ENCODE assay signal across 19 cellular contexts in genomic region chr19:16436780-16437179, GRCh38. TPM values are rescaled to one million over a fixed set of nuclear protein-coding genes. Genes with fewer than 3 reads are reported as not detected.
DNase-seq lines count a peak whose midpoint lies in the region; ATAC-seq and TF ChIP-seq lines count a peak whose summit lies in the region.
"Had no signal": no experiment of that assay in that cellular context is flagged by ENCODE, and none has a peak within 500 bp of the region (broad histone marks: within the 10 kb centered on the region; RNA-seq: fewer than 3 reads in every experiment).

No MANE protein-coding gene starts in this region.

- DNase-seq in activated T-helper 1 cell treated with anti-CD3 and anti-CD28 coated beads, Interleukin-12 subunit alpha, Interleukin-12 subunit beta, Interleukin-2, Interleukin-4 antibody, amounts not matched to agents 30 ng/mL and 10 ng/mL and 1 ng/mL, durations not matched to agents 14 hours and 24 hours and 36 hours (ENCODE audit: low spot score), result no peak
- no peak for DNase-seq in stomach
- no peak for DNase-seq in NOMO-1 treated with DMSO at 0.1 percent for 48 hours (lab: John Stamatoyannopoulos, UW; ENCODE audit: unreplicated experiment)
- DNase-seq in effector memory CD4-positive, alpha-beta T cell, result no peak
- no peak for DNase-seq in NCI-H146 (lab: John Stamatoyannopoulos, UW)
- DNase-seq: activated CD4-positive, CD25-positive, alpha-beta regulatory T cell treated with anti-CD3 and anti-CD28 coated beads, Interleukin-2, amount 50 U/mL, for 72 hours; activated T-cell treated with anti-CD3 and anti-CD28 coated beads, Interleukin-2, amount 50 U/mL, for 48 hours; CD8-positive, alpha-beta memory T cell; NCI-H2171; ovary; stimulated activated CD4-positive, alpha-beta T cell treated with anti-CD3 and anti-CD28 coated beads, Interleukin-1b, Interleukin-23, amount 100 ng/mL, for 48 hours had no signal

- no peaks in the 10 kb centered on the region for H3K36me3 ChIP-seq in KMS-11 (ENCODE audit: insufficient read depth)
- peaks cover 40 to 100% (median 96%) of the 10 kb centered on the region in 4 donors for H3K36me3 ChIP-seq in stomach
- peaks cover 32% of the 10 kb centered on the region for H3K36me3 ChIP-seq in effector memory CD4-positive, alpha-beta T cell (ENCODE audit: control insufficient read depth, insufficient read depth, low read length)
- H3K36me3 ChIP-seq: breast epithelium, ovary had no signal

- H3K9me3 Mint-ChIP-seq in activated T-helper 1 cell treated with anti-CD3 and anti-CD28 coated beads, Interleukin-12 subunit alpha, Interleukin-12 subunit beta, Interleukin-2, Interleukin-4 antibody, amounts not matched to agents 30 ng/mL and 10 ng/mL and 1 ng/mL, durations not matched to agents 14 hours and 24 hours and 36 hours, result no peaks in the 10 kb centered on the region
- H3K9me3 Mint-ChIP-seq: CD8-positive, alpha-beta memory T cell; GM23338 had no signal

- TF ChIP-seq EP300 in stomach (IDR thresholded peaks at IDR 0.05), result no peak

- no peak for TF ChIP-seq POLR2A in stomach (IDR thresholded peaks at IDR 0.05)

- 76 to 82% (median 79%) methylated on average over 5 of the region's 5 CpGs for WGBS in stomach, 5 donors

- H3K4me1 ChIP-seq in KMS-11 (ENCODE audit: low read depth, poor library complexity, severe bottlenecking) (peaks cover 78% of the 10 kb centered on the region), stomach (peaks cover 0 to 43% (median 22%) of the 10 kb centered on the region in 4 donors)
- no peaks in the 10 kb centered on the region for H3K4me1 ChIP-seq in effector memory CD4-positive, alpha-beta T cell (ENCODE audit: control insufficient read depth, insufficient read depth, low read length, poor library complexity, severe bottlenecking)
- H3K4me1 ChIP-seq: breast epithelium had no signal

- peak overlapping the region; percentile 14 for H3K27ac Mint-ChIP-seq in activated T-helper 1 cell treated with anti-CD3 and anti-CD28 coated beads, Interleukin-12 subunit alpha, Interleukin-12 subunit beta, Interleukin-2, Interleukin-4 antibody, amounts not matched to agents 30 ng/mL and 10 ng/mL and 1 ng/mL, durations not matched to agents 14 hours and 24 hours and 36 hours
- H3K27ac Mint-ChIP-seq: GM23338 had no signal

- TF ChIP-seq CTCF in KMS-11 (conservative IDR thresholded peaks at IDR 0.05; ENCODE audit: low read depth, low read length) (no peak), stomach (IDR thresholded peaks at IDR 0.05) (no peak)

- H3K4me3 Mint-ChIP-seq in activated T-helper 1 cell treated with anti-CD3 and anti-CD28 coated beads, Interleukin-12 subunit alpha, Interleukin-12 subunit beta, Interleukin-2, Interleukin-4 antibody, amounts not matched to agents 30 ng/mL and 10 ng/mL and 1 ng/mL, durations not matched to agents 14 hours and 24 hours and 36 hours, result no peak overlapping the region
- H3K4me3 Mint-ChIP-seq: CD8-positive, alpha-beta memory T cell; GM23338 had no signal

- H3K27me3 Mint-ChIP-seq in activated T-helper 1 cell treated with anti-CD3 and anti-CD28 coated beads, Interleukin-12 subunit alpha, Interleukin-12 subunit beta, Interleukin-2, Interleukin-4 antibody, amounts not matched to agents 30 ng/mL and 10 ng/mL and 1 ng/mL, durations not matched to agents 14 hours and 24 hours and 36 hours (ENCODE audit: insufficient read depth), result no peaks in the 10 kb centered on the region
- H3K27me3 Mint-ChIP-seq: CD8-positive, alpha-beta memory T cell had no signal

- peaks cover 11% of the 10 kb centered on the region for H3K4me1 Mint-ChIP-seq in activated T-helper 1 cell treated with anti-CD3 and anti-CD28 coated beads, Interleukin-12 subunit alpha, Interleukin-12 subunit beta, Interleukin-2, Interleukin-4 antibody, amounts not matched to agents 30 ng/mL and 10 ng/mL and 1 ng/mL, durations not matched to agents 14 hours and 24 hours and 36 hours (ENCODE audit: low read depth)

- H3K4me3 ChIP-seq in KMS-11 (IDR thresholded peaks at IDR 0.05; ENCODE audit: insufficient read depth, low read depth, low read length) (no peak overlapping the region), stomach (no peak overlapping the region)
- H3K4me3 ChIP-seq in effector memory CD4-positive, alpha-beta T cell (ENCODE audit: insufficient read depth, low read depth, low read length, poor library complexity, severe bottlenecking), result no peak overlapping the region
- H3K4me3 ChIP-seq: breast epithelium, GM23338, ovary had no signal

- H3K9me3 ChIP-seq in stomach, result no peaks in the 10 kb centered on the region
- no peaks in the 10 kb centered on the region for H3K9me3 ChIP-seq in effector memory CD4-positive, alpha-beta T cell (ENCODE audit: control insufficient read depth, low read length)
- H3K9me3 ChIP-seq: breast epithelium, ovary had no signal

- intact Hi-C loops in activated T-helper 1 cell treated with anti-CD3 and anti-CD28 coated beads, Interleukin-12 subunit alpha, Interleukin-12 subunit beta, Interleukin-2, Interleukin-4 antibody, amounts not matched to agents 30 ng/mL and 10 ng/mL and 1 ng/mL, durations not matched to agents 14 hours and 24 hours and 36 hours (cut with micrococcal nuclease), result no loop called here
- intact Hi-C loops in stomach (cut with DNase I; ENCODE audit: low total_unique reads), result no loop called here

- H3K9ac ChIP-seq in KMS-11, result peak overlapping the region; percentile 77

- no peaks in the 10 kb centered on the region for H3K27me3 ChIP-seq in KMS-11 (ENCODE audit: insufficient read depth, low read depth)
- H3K27me3 ChIP-seq in layer of hippocampus (ENCODE audit: control insufficient read depth, insufficient read depth, low read length), result no peaks in the 10 kb centered on the region
- no peaks in the 10 kb centered on the region for H3K27me3 ChIP-seq in stomach
- H3K27me3 ChIP-seq in effector memory CD4-positive, alpha-beta T cell (replicated peaks; ENCODE audit: control insufficient read depth, insufficient read depth, low read length, poor library complexity, severe bottlenecking), result no peaks in the 10 kb centered on the region
- H3K27me3 ChIP-seq: breast epithelium, ovary had no signal

- no peak for ATAC-seq in GM19467 (IDR thresholded peaks at IDR 0.05; ENCODE audit: unreplicated experiment)
- ATAC-seq: GM23338 had no signal

- no peaks in the 10 kb centered on the region for H4K20me1 ChIP-seq in KMS-11 (ENCODE audit: insufficient read depth)

- peaks cover 7% of the 10 kb centered on the region; the same call in 1 of the 2 replicates for H3K79me2 ChIP-seq in KMS-11 (ENCODE audit: insufficient read depth, low read depth)

- H3K36me3 Mint-ChIP-seq in activated T-helper 1 cell treated with anti-CD3 and anti-CD28 coated beads, Interleukin-12 subunit alpha, Interleukin-12 subunit beta, Interleukin-2, Interleukin-4 antibody, amounts not matched to agents 30 ng/mL and 10 ng/mL and 1 ng/mL, durations not matched to agents 14 hours and 24 hours and 36 hours (ENCODE audit: low read depth), result peaks cover 22% of the 10 kb centered on the region

- 0 out of 2 replicates have a peak overlapping the region, but pooled peaks have one; percentile 31 for H2AFZ ChIP-seq in KMS-11 (ENCODE audit: low read depth)
- H2AFZ ChIP-seq: GM23338 had no signal

- H3K27ac ChIP-seq in KMS-11 (peak overlapping the region; percentile 99), layer of hippocampus (ENCODE audit: low read depth, low read length) (peak overlapping the region; percentile 40), stomach (peak overlapping the region in 3 of 5 donors; percentile 72 to 79 (median 73))
- H3K27ac ChIP-seq in effector memory CD4-positive, alpha-beta T cell (ENCODE audit: insufficient read depth, low read length, poor library complexity, severe bottlenecking), result no peak overlapping the region
- H3K27ac ChIP-seq: HL-60 had no signal

- H3K4me2 ChIP-seq in KMS-11, result peak overlapping the region; percentile 84
- H3K4me2 ChIP-seq: GM23338 had no signal

RNA-seq across cellular contexts. Expression of gene EPS15L1, which starts 35.0 kb away (rescaled TPM):
- 39.6 and 41.4 TPM in 2 replicates for total RNA-seq in activated T-helper 1 cell treated with anti-CD3 and anti-CD28 coated beads, Interleukin-12 subunit alpha, Interleukin-12 subunit beta, Interleukin-2, Interleukin-4 antibody, amounts not matched to agents 30 ng/mL and 10 ng/mL and 1 ng/mL, durations not matched to agents 14 hours and 24 hours and 36 hours
- total RNA-seq in stomach, result 10 to 100 TPM; 17.7 to 67.7 (median 26.1) TPM
- polyA plus RNA-seq in stomach, result 10 to 100 TPM; 15.6 to 20.2 (median 16.2) TPM

RNA-seq across cellular contexts. Expression of gene CALR3, which starts 59.2 kb away (rescaled TPM):
- total RNA-seq in activated T-helper 1 cell treated with anti-CD3 and anti-CD28 coated beads, Interleukin-12 subunit alpha, Interleukin-12 subunit beta, Interleukin-2, Interleukin-4 antibody, amounts not matched to agents 30 ng/mL and 10 ng/mL and 1 ng/mL, durations not matched to agents 14 hours and 24 hours and 36 hours, result not detected in 2 replicates
- total RNA-seq in stomach, result not detected
- polyA plus RNA-seq in stomach, result not detected
- total RNA-seq: breast epithelium; CD8-positive, alpha-beta memory T cell; lung microvascular endothelial cell; M059J; ovary had no signal
- polyA plus RNA-seq: CD8-positive, alpha-beta memory T cell; ovary had no signal

RNA-seq across cellular contexts. Expression of gene C19orf44, which starts 59.4 kb away (rescaled TPM):
- 4.4 and 5.6 TPM in 2 replicates for total RNA-seq in activated T-helper 1 cell treated with anti-CD3 and anti-CD28 coated beads, Interleukin-12 subunit alpha, Interleukin-12 subunit beta, Interleukin-2, Interleukin-4 antibody, amounts not matched to agents 30 ng/mL and 10 ng/mL and 1 ng/mL, durations not matched to agents 14 hours and 24 hours and 36 hours
- 10 to 100 TPM in 1 of 5 donors, 1 to 10 TPM in 3, not detected in 1; 2.6 to 40.3 (median 5.2) TPM for total RNA-seq in stomach
- 1 to 10 TPM; 2.4 to 3.9 (median 3.2) TPM for polyA plus RNA-seq in stomach
